Comparison of ENCODE assay signal across 1 cellular context in genomic region chr9:2600307-2600706, GRCh38.
TF ChIP-seq lines count a peak whose summit lies in the region.

No MANE protein-coding gene starts in this region.

TF ChIP-seq in Ishikawa, 13 proteins besides CTCF, POLR2A, EP300 and RAD21 (continued from another document):
- TF ChIP-seq REST (IDR thresholded peaks at IDR 0.05; ENCODE audit: low read depth) (no peak), EGR1 (IDR thresholded peaks at IDR 0.05) (no peak), TCF12 (IDR thresholded peaks at IDR 0.05; ENCODE audit: low read depth) (no peak)
